ENCODE assay signal across 13 cellular contexts in genomic region chr4:56475917-56476316, GRCh38. TPM values are rescaled to one million over a fixed set of nuclear protein-coding genes. Genes with fewer than 3 reads are reported as not detected.
DNase-seq lines count a peak whose midpoint lies in the region; ATAC-seq and FAIRE-seq lines count a peak whose summit lies in the region.
"Had no signal": no experiment of that assay in that cellular context is flagged by ENCODE, and none has a peak within 500 bp of the region (broad histone marks: within the 10 kb centered on the region; RNA-seq: fewer than 3 reads in every experiment).

No MANE protein-coding gene starts in this region.

- H3K9ac ChIP-seq in mesenchymal stem cell (ENCODE audit: low read length), result no peak overlapping the region

- H3K27ac ChIP-seq in mesenchymal stem cell (ENCODE audit: low read length, poor library complexity, severe bottlenecking), result no peak overlapping the region
- H3K27ac ChIP-seq: hepatocyte, thyroid gland had no signal

- H2BK15ac ChIP-seq in mesenchymal stem cell (ENCODE audit: low read depth, poor library complexity, severe bottlenecking), result no peak overlapping the region

- H3K18ac ChIP-seq in mesenchymal stem cell (ENCODE audit: low read depth in 1 of 2, low read length in 2 of 2), result no peak overlapping the region

- H4K91ac ChIP-seq in mesenchymal stem cell (ENCODE audit: low read length), result no peak overlapping the region

- H2BK120ac ChIP-seq in mesenchymal stem cell (ENCODE audit: low read depth, low read length), result no peak overlapping the region

- no peak overlapping the region for H3K4ac ChIP-seq in mesenchymal stem cell (ENCODE audit: low read depth in 1 of 2, low read length in 2 of 2)

- FAIRE-seq in urothelium cell line (lab: Jason Lieb, UNC), result peak; percentile 17
- FAIRE-seq: H1 had no signal

- DNase-seq in urothelium cell line (ENCODE audit: low spot score), result no peak
- DNase-seq in mesenchymal stem cell, result no peak
- DNase-seq in activated CD4-positive, alpha-beta T cell treated with anti-CD3 and anti-CD28 coated beads, Interleukin-2, amount 50 U/mL, for 1 hour, result no peak
- DNase-seq in COR-L47 (lab: John Stamatoyannopoulos, UW), result no peak
- DNase-seq: activated naive CD8-positive, alpha-beta T cell treated with anti-CD3 and anti-CD28 coated beads for 36 hours; CD4-positive, alpha-beta T cell; T-helper 9 cell; thyroid gland had no signal

- no peaks in the 10 kb centered on the region for H3K9me3 ChIP-seq in mesenchymal stem cell (ENCODE audit: control insufficient read depth, low read length)
- H3K9me3 ChIP-seq: thyroid gland had no signal

- no peak overlapping the region for H2BK12ac ChIP-seq in mesenchymal stem cell (ENCODE audit: low read length in 2 of 2)

- H3K36me3 ChIP-seq in mesenchymal stem cell (ENCODE audit: control insufficient read depth in 1 of 2, insufficient read depth in 2 of 2, low read depth in 1 of 2, low read length in 2 of 2), result peaks cover 23 to 95% of the 10 kb centered on the region in 2 experiments

- no peak overlapping the region for H3K4me3 ChIP-seq in mesenchymal stem cell (ENCODE audit: insufficient read depth in 1 of 2, low read depth in 1 of 2, low read length in 2 of 2)
- H3K4me3 ChIP-seq: hepatocyte, thyroid gland had no signal

- H3K79me1 ChIP-seq in mesenchymal stem cell (replicated peaks; ENCODE audit: low read length, poor library complexity, severe bottlenecking), result peaks cover 13% of the 10 kb centered on the region

- H4K8ac ChIP-seq in mesenchymal stem cell (ENCODE audit: low read length), result no peak overlapping the region

- no peak overlapping the region for H2AFZ ChIP-seq in mesenchymal stem cell (ENCODE audit: low read depth, low read length)
- H2AFZ ChIP-seq: hepatocyte had no signal

- H3K23ac ChIP-seq in mesenchymal stem cell (ENCODE audit: low read length in 2 of 2), result no peak overlapping the region

- peak; percentile 92 for ATAC-seq in GM19043 (IDR thresholded peaks at IDR 0.05; ENCODE audit: low read depth, unreplicated experiment)
- peak; percentile 94 for ATAC-seq in GM21717 (IDR thresholded peaks at IDR 0.05; ENCODE audit: unreplicated experiment)
- peak; percentile 70 for ATAC-seq in HG03175 (IDR thresholded peaks at IDR 0.05; ENCODE audit: unreplicated experiment)

- H3K4me1 ChIP-seq in mesenchymal stem cell (ENCODE audit: control insufficient read depth, insufficient read depth, low read depth, low read length), result no peaks in the 10 kb centered on the region
- H3K4me1 ChIP-seq: thyroid gland had no signal

- no peaks in the 10 kb centered on the region for H3K27me3 ChIP-seq in mesenchymal stem cell (ENCODE audit: control insufficient read depth in 1 of 2, insufficient read depth in 1 of 2, low read length in 2 of 2)
- H3K27me3 ChIP-seq: hepatocyte, thyroid gland had no signal

- WGBS in mesenchymal stem cell, result 93% methylated on average over 2 of the region's 2 CpGs

- H3K14ac ChIP-seq in mesenchymal stem cell (ENCODE audit: low read length in 2 of 2), result no peak overlapping the region

- no peak overlapping the region for H2AK5ac ChIP-seq in mesenchymal stem cell (ENCODE audit: low read length, severe bottlenecking)

- no peak overlapping the region for H3K4me2 ChIP-seq in mesenchymal stem cell (ENCODE audit: low read length, poor library complexity, severe bottlenecking)
- H3K4me2 ChIP-seq: hepatocyte had no signal

- H2BK5ac ChIP-seq in mesenchymal stem cell (ENCODE audit: low read depth, low read length, poor library complexity, severe bottlenecking), result no peak overlapping the region

RNA-seq across cellular contexts. Expression of gene SRP72, which starts 8.5 kb away (rescaled TPM):
- polyA plus RNA-seq in mesenchymal stem cell (2013, experiment 1 of 2), result 195 TPM
- polyA plus RNA-seq in mesenchymal stem cell (2013, experiment 2 of 2), result 179 TPM

RNA-seq across cellular contexts. Expression of gene ARL9, which starts 29.7 kb away (rescaled TPM):
- 1.3 TPM for polyA plus RNA-seq in mesenchymal stem cell (2013, experiment 1 of 2)
- polyA plus RNA-seq in mesenchymal stem cell (2013, experiment 2 of 2), result 1.3 TPM

RNA-seq across cellular contexts. Expression of gene PAICS, which starts 39.9 kb away (rescaled TPM):
- polyA plus RNA-seq in mesenchymal stem cell (2013, experiment 1 of 2), result 65.7 TPM
- polyA plus RNA-seq in mesenchymal stem cell (2013, experiment 2 of 2), result 67.3 TPM

RNA-seq across cellular contexts. Expression of gene PPAT, which starts 40.5 kb away (rescaled TPM):
- 9.4 TPM for polyA plus RNA-seq in mesenchymal stem cell (2013, experiment 1 of 2)
- 10.4 TPM for polyA plus RNA-seq in mesenchymal stem cell (2013, experiment 2 of 2)
